ENCODE assay signal across 12 cellular contexts in genomic region chr6:108921547-108922331, GRCh38.
DNase-seq lines count a peak whose midpoint lies in the region; ATAC-seq, FAIRE-seq and TF ChIP-seq lines count a peak whose summit lies in the region.
"Had no signal": no experiment of that assay in that cellular context is flagged by ENCODE, and none has a peak within 500 bp of the region (broad histone marks: within the 10 kb centered on the region; RNA-seq: fewer than 3 reads in every experiment).

No MANE protein-coding gene starts in this region.

- H3K27ac ChIP-seq in fibroblast of lung (ENCODE audit: insufficient read depth, low read length), result no peak overlapping the region
- H3K27ac ChIP-seq: A549, brain microvascular endothelial cell, SJCRH30 had no signal

- no peaks in the 10 kb centered on the region for H3K9me3 ChIP-seq in fibroblast of lung (ENCODE audit: control insufficient read depth, insufficient read depth, low read depth, low read length)
- H3K9me3 ChIP-seq: A549, SJCRH30 had no signal

- H4K20me1 ChIP-seq in fibroblast of lung (ENCODE audit: control insufficient read depth, extremely low read depth, insufficient read depth, low read length), result no peaks in the 10 kb centered on the region

- FAIRE-seq in D721Med (lab: Jason Lieb, UNC), result no peak
- FAIRE-seq: A549, keratinocyte had no signal

- peaks cover 33% of the 10 kb centered on the region for H3K4me1 Mint-ChIP-seq in activated CD4-positive, alpha-beta T cell treated with anti-CD3 and anti-CD28 coated beads for 36 hours
- peaks cover 40 to 51% (median 41%) of the 10 kb centered on the region in 3 donors for H3K4me1 Mint-ChIP-seq in T-cell
- peaks cover 47% of the 10 kb centered on the region for H3K4me1 Mint-ChIP-seq in stimulated activated effector memory CD8-positive, alpha-beta T cell treated with anti-CD3 and anti-CD28 coated beads, Interleukin-12 subunit alpha, Interleukin-12 subunit beta, amount 100 ng/mL, for 72 hours

- H3K9me3 Mint-ChIP-seq in activated CD4-positive, alpha-beta T cell treated with anti-CD3 and anti-CD28 coated beads for 36 hours (ENCODE audit: low read depth), result peaks cover 3% of the 10 kb centered on the region
- H3K9me3 Mint-ChIP-seq in T-cell, result peaks cover 0 to 5% (median 5%) of the 10 kb centered on the region in 3 donors
- H3K9me3 Mint-ChIP-seq in stimulated activated effector memory CD8-positive, alpha-beta T cell treated with anti-CD3 and anti-CD28 coated beads, Interleukin-12 subunit alpha, Interleukin-12 subunit beta, amount 100 ng/mL, for 72 hours, result no peaks in the 10 kb centered on the region

- no peaks in the 10 kb centered on the region for H3K79me2 ChIP-seq in fibroblast of lung (ENCODE audit: control insufficient read depth, insufficient read depth, low read length)

- H3K4me1 ChIP-seq in fibroblast of lung (ENCODE audit: control insufficient read depth, extremely low read depth, insufficient read depth, low read length), result no peaks in the 10 kb centered on the region
- H3K4me1 ChIP-seq: A549, SJCRH30 had no signal

- intact Hi-C loops in activated CD4-positive, alpha-beta T cell treated with anti-CD3 and anti-CD28 coated beads for 36 hours (cut with DNase I, micrococcal nuclease), result loop anchor here (1.0 to 5.0 kb wide), 5 partner anchors 38 to 461 kb away; partner anchors contain the start of gene CD164 (in 1 of the 2)

- TF ChIP-seq CTCF in fibroblast of lung (conservative IDR thresholded peaks at IDR 0.05 in 1 of 2, IDR thresholded peaks at IDR 0.05 in 1 of 2; ENCODE audit: low read depth in 1 of 2, low read length in 2 of 2), result no peak
- TF ChIP-seq CTCF in D721Med (IDR thresholded peaks at IDR 0.05; ENCODE audit: insufficient read depth, missing control alignments), result no peak

- no peak overlapping the region for H3K4me3 ChIP-seq in fibroblast of lung (replicated peaks in 1 of 4; ENCODE audit: control extremely low read depth in 1 of 4, insufficient read depth in 1 of 4, low read depth in 3 of 4, low read length in 4 of 4)
- H3K4me3 ChIP-seq: A549, SJCRH30 had no signal

- no peak overlapping the region for H3K9ac ChIP-seq in fibroblast of lung (ENCODE audit: insufficient read depth, low read length)

- no peaks in the 10 kb centered on the region for H3K36me3 ChIP-seq in fibroblast of lung (ENCODE audit: control insufficient read depth, insufficient read depth, low read length)
- H3K36me3 ChIP-seq: brain microvascular endothelial cell, SJCRH30 had no signal

- ATAC-seq in activated CD4-positive, alpha-beta T cell treated with anti-CD3 and anti-CD28 coated beads for 36 hours, result peak; percentile 91
- peak in 1 of 4 experiments; percentile 42 for ATAC-seq in T-cell (replicated peaks in 1 of 4)
- peak; percentile 99 for ATAC-seq in stimulated activated effector memory CD8-positive, alpha-beta T cell treated with anti-CD3 and anti-CD28 coated beads, Interleukin-12 subunit alpha, Interleukin-12 subunit beta, amount 100 ng/mL, for 72 hours
- ATAC-seq: A549 had no signal

- CTCF ChIA-PET in activated CD4-positive, alpha-beta T cell treated with anti-CD3 and anti-CD28 coated beads for 36 hours (lab: Charles Lee), result interaction anchor here (1.0 to 1.8 kb wide), 6 partner anchors 18 to 152 kb away, joined by 3 to 7 read pairs (median 5); no protein-coding TSS in a partner anchor
- CTCF ChIA-PET in T-cell (lab: Charles Lee), result interaction anchor here in 1 of 2 donors (0.7 kb wide), 1 partner anchor 87 kb away, joined by 4 read pairs; no protein-coding TSS in a partner anchor

- no peaks in the 10 kb centered on the region for H3K27me3 ChIP-seq in fibroblast of lung (ENCODE audit: control insufficient read depth, insufficient read depth, low read length)
- H3K27me3 ChIP-seq: brain microvascular endothelial cell, SJCRH30 had no signal

- H3K27ac Mint-ChIP-seq in activated CD4-positive, alpha-beta T cell treated with anti-CD3 and anti-CD28 coated beads for 36 hours, result peak overlapping the region; percentile 26
- peak overlapping the region; percentile 40 to 45 for H3K27ac Mint-ChIP-seq in T-cell
- H3K27ac Mint-ChIP-seq in stimulated activated effector memory CD8-positive, alpha-beta T cell treated with anti-CD3 and anti-CD28 coated beads, Interleukin-12 subunit alpha, Interleukin-12 subunit beta, amount 100 ng/mL, for 72 hours, result peak overlapping the region; percentile 49

- no peak overlapping the region for H2AFZ ChIP-seq in fibroblast of lung (ENCODE audit: low read length)

- H3K4me3 Mint-ChIP-seq in activated CD4-positive, alpha-beta T cell treated with anti-CD3 and anti-CD28 coated beads for 36 hours, result no peak overlapping the region
- H3K4me3 Mint-ChIP-seq in T-cell, result no peak overlapping the region
- H3K4me3 Mint-ChIP-seq in stimulated activated effector memory CD8-positive, alpha-beta T cell treated with anti-CD3 and anti-CD28 coated beads, Interleukin-12 subunit alpha, Interleukin-12 subunit beta, amount 100 ng/mL, for 72 hours, result peak overlapping the region; percentile 39

- peaks cover 7% of the 10 kb centered on the region for H3K27me3 Mint-ChIP-seq in activated CD4-positive, alpha-beta T cell treated with anti-CD3 and anti-CD28 coated beads for 36 hours
- no peaks in the 10 kb centered on the region for H3K27me3 Mint-ChIP-seq in T-cell

- H3K4me2 ChIP-seq in fibroblast of lung (ENCODE audit: extremely low read depth, insufficient read depth, low read length), result no peak overlapping the region
- H3K4me2 ChIP-seq: A549 had no signal

- POLR2A ChIA-PET in activated CD4-positive, alpha-beta T cell treated with anti-CD3 and anti-CD28 coated beads for 36 hours (lab: Charles Lee), result interaction anchor here (0.6 to 1.0 kb wide), 2 partner anchors 12 to 173 kb away, joined by 3 read pairs; partner anchors contain the start of gene SESN1
- POLR2A ChIA-PET in T-cell (lab: Charles Lee), result no interaction called here

- peaks cover 8% of the 10 kb centered on the region for H3K36me3 Mint-ChIP-seq in activated CD4-positive, alpha-beta T cell treated with anti-CD3 and anti-CD28 coated beads for 36 hours (ENCODE audit: low read depth)
- peaks cover 5% of the 10 kb centered on the region for H3K36me3 Mint-ChIP-seq in T-cell
- H3K36me3 Mint-ChIP-seq in stimulated activated effector memory CD8-positive, alpha-beta T cell treated with anti-CD3 and anti-CD28 coated beads, Interleukin-12 subunit alpha, Interleukin-12 subunit beta, amount 100 ng/mL, for 72 hours, result peaks cover 11% of the 10 kb centered on the region

- peak; percentile 58 for DNase-seq in activated CD4-positive, alpha-beta T cell treated with anti-CD3 and anti-CD28 coated beads for 36 hours
- no peak for DNase-seq in activated CD4-positive, alpha-beta T cell treated with anti-CD3 and anti-CD28 coated beads, Interleukin-2, amount 50 U/mL, for 1 hour
- DNase-seq in T-cell (no peak), fibroblast of lung (ENCODE audit: low read depth in 2 of 2) (peak; percentile 89 to 91), T1000 (lab: John Stamatoyannopoulos, UW) (no peak), D721Med (ENCODE audit: insufficient read length, low spot score) (no peak), mesenteric fat pad (ENCODE audit: low spot score) (no peak)
- DNase-seq in stimulated activated effector memory CD8-positive, alpha-beta T cell treated with anti-CD3 and anti-CD28 coated beads, Interleukin-12 subunit alpha, Interleukin-12 subunit beta, amount 100 ng/mL, for 72 hours (ENCODE audit: low spot score in 2 of 2), result peak; percentile 38 to 75
- DNase-seq: brain microvascular endothelial cell, SJCRH30 had no signal

Comparison
In these comparisons a context has a peak if more than half of its experiments do, and no peak if none do; other contexts are left out.
1. DNase-seq: peak in activated CD4-positive, alpha-beta T cell treated with anti-CD3 and anti-CD28 coated beads for 36 hours (single experiment), fibroblast of lung (2 of 2) and stimulated activated effector memory CD8-positive, alpha-beta T cell treated with anti-CD3 and anti-CD28 coated beads, Interleukin-12 subunit alpha, Interleukin-12 subunit beta, amount 100 ng/mL, for 72 hours (2 of 2); none in activated CD4-positive, alpha-beta T cell treated with anti-CD3 and anti-CD28 coated beads, Interleukin-2, amount 50 U/mL, for 1 hour (single experiment), T-cell (0 of 34), T1000 (single experiment), D721Med (single experiment) and mesenteric fat pad (single experiment).
2. Peak in every context shown above with its lines, with median percentiles within 50 percentile points of each other: H3K27ac Mint-ChIP-seq.